1 cellular context compared by ENCODE assay signal in the genomic region with DNA sequence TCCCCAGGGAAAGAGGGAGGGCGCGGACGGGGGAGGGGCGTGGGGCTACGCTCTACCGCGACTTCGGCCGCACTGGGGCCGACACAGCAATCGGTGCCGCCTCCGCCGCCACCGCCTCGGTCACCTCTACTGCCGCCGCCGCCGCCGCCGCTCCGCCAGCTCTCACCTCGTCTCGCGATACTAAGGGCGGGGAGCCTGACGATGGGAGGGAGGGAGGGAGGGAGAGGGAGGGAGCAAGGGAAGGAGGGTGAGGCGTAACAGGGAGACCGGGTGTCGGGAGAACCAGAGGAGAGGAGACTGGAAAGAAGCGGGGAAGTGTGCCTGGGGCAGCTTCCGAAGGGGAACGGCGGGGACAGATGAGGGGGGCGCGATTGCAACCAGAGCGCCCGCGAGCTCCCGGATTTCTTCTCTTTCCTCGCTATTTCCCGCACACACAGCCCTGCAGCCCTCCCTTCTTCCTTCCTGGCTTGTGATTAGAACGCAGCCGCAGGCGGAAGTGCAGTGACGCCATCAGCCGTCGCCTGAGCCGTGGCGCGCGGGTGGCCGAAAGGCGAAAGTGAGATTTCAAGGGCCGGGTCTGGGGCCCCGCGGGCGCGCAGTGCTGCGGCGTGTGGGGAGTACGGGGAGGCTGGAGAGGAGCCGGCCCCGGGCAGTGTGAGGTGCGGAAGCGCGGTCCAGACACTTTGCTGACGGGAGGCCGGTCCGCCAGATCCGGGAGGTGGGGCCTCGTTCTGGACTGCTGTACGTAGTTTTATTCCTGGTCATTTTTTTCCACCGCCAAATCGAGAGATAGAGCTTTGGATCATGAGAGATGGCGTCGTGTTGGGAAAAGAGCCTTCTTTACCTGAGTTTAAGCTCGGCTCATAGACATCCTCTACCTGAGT.
A peak's percentile ranks its signal among the peaks of the same experiment; 100 is the strongest.
TF ChIP-seq lines count a peak whose summit lies in the region.

A gene with protein sequence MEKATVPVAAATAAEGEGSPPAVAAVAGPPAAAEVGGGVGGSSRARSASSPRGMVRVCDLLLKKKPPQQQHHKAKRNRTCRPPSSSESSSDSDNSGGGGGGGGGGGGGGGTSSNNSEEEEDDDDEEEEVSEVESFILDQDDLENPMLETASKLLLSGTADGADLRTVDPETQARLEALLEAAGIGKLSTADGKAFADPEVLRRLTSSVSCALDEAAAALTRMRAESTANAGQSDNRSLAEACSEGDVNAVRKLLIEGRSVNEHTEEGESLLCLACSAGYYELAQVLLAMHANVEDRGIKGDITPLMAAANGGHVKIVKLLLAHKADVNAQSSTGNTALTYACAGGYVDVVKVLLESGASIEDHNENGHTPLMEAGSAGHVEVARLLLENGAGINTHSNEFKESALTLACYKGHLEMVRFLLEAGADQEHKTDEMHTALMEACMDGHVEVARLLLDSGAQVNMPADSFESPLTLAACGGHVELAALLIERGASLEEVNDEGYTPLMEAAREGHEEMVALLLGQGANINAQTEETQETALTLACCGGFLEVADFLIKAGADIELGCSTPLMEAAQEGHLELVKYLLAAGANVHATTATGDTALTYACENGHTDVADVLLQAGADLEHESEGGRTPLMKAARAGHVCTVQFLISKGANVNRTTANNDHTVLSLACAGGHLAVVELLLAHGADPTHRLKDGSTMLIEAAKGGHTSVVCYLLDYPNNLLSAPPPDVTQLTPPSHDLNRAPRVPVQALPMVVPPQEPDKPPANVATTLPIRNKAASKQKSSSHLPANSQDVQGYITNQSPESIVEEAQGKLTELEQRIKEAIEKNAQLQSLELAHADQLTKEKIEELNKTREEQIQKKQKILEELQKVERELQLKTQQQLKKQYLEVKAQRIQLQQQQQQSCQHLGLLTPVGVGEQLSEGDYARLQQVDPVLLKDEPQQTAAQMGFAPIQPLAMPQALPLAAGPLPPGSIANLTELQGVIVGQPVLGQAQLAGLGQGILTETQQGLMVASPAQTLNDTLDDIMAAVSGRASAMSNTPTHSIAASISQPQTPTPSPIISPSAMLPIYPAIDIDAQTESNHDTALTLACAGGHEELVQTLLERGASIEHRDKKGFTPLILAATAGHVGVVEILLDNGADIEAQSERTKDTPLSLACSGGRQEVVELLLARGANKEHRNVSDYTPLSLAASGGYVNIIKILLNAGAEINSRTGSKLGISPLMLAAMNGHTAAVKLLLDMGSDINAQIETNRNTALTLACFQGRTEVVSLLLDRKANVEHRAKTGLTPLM (N-terminal part only) (minus strand): TSS at position 131 of the 884 bp plus-strand sequence. CDS start 130 bp downstream, at position 1.

TF ChIP-seq in endothelial cell of umbilical vein, 7 proteins besides CTCF, POLR2A, EP300 and RAD21:
- TF ChIP-seq, protein P1, sequence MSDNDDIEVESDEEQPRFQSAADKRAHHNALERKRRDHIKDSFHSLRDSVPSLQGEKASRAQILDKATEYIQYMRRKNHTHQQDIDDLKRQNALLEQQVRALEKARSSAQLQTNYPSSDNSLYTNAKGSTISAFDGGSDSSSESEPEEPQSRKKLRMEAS (IDR thresholded peaks at IDR 0.05; ENCODE audit: insufficient read depth, insufficient read length), result peak; percentile 34
- TF ChIP-seq MYC (IDR thresholded peaks at IDR 0.05; ENCODE audit: low read depth, low read length) (peak; percentile 50), JUN (IDR thresholded peaks at IDR 0.05; ENCODE audit: borderline replicate concordance, insufficient read depth, insufficient read length, low read depth) (no peak), POLR2AphosphoS5 (IDR thresholded peaks at IDR 0.05; ENCODE audit: insufficient read depth, low read depth, low read length) (peak; percentile 85), FOS (IDR thresholded peaks at IDR 0.05; ENCODE audit: borderline replicate concordance, insufficient read depth, low read length) (no peak)
